ENCODE assay signal across 1 cellular context in the genomic region with DNA sequence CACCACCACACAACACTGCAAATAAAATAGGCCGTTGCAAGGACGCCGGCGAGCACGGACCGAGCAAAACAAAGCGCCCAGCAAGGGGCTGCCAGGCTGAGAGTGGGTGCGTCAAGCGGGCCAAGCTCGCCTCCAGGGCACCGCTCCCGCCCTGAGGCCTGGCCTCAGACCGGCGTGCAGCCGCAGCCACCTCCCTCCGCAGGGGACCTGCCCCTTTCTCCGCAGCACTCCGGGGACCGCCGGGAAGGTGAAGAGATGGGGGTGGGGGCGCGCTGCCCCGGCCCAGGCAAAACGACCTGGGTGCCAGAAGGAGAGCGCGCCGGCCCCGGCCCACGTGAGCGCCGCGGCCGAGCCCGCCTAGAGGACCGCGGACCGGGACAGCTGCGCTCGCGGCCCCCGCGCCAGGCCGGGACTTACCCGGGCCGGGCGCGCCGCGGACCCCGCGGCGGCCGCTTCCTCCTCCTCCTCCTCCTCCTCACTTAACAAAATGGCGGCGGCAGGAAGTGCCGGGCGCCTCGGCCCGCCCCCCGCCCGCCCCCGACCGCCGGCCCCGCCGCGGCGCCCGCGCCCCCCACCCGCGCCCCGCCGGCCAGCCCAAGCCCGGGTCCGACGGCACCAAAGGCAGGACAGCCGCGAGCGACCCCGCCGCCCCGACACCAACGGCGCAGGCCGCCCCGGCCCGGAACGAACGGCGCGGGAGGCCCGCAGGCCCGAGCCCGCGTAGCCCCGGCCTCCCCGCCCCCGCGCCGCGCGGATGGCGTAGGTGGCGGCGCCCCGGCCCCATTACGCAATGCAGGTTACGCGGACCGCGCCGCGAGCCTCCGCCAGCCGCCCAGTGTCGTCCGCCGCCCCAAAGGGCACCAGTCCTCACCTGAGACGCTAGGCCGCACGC.
TF ChIP-seq lines count a peak whose summit lies in the region.

No MANE protein-coding gene starts in this region.

TF ChIP-seq in HEK293, 187 proteins besides CTCF, POLR2A, EP300 and RAD21 (continued from another document and continues in another):
- TF ChIP-seq, protein P1, sequence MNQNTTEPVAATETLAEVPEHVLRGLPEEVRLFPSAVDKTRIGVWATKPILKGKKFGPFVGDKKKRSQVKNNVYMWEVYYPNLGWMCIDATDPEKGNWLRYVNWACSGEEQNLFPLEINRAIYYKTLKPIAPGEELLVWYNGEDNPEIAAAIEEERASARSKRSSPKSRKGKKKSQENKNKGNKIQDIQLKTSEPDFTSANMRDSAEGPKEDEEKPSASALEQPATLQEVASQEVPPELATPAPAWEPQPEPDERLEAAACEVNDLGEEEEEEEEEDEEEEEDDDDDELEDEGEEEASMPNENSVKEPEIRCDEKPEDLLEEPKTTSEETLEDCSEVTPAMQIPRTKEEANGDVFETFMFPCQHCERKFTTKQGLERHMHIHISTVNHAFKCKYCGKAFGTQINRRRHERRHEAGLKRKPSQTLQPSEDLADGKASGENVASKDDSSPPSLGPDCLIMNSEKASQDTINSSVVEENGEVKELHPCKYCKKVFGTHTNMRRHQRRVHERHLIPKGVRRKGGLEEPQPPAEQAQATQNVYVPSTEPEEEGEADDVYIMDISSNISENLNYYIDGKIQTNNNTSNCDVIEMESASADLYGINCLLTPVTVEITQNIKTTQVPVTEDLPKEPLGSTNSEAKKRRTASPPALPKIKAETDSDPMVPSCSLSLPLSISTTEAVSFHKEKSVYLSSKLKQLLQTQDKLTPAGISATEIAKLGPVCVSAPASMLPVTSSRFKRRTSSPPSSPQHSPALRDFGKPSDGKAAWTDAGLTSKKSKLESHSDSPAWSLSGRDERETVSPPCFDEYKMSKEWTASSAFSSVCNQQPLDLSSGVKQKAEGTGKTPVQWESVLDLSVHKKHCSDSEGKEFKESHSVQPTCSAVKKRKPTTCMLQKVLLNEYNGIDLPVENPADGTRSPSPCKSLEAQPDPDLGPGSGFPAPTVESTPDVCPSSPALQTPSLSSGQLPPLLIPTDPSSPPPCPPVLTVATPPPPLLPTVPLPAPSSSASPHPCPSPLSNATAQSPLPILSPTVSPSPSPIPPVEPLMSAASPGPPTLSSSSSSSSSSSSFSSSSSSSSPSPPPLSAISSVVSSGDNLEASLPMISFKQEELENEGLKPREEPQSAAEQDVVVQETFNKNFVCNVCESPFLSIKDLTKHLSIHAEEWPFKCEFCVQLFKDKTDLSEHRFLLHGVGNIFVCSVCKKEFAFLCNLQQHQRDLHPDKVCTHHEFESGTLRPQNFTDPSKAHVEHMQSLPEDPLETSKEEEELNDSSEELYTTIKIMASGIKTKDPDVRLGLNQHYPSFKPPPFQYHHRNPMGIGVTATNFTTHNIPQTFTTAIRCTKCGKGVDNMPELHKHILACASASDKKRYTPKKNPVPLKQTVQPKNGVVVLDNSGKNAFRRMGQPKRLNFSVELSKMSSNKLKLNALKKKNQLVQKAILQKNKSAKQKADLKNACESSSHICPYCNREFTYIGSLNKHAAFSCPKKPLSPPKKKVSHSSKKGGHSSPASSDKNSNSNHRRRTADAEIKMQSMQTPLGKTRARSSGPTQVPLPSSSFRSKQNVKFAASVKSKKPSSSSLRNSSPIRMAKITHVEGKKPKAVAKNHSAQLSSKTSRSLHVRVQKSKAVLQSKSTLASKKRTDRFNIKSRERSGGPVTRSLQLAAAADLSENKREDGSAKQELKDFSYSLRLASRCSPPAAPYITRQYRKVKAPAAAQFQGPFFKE (tag by site-specific recombination; IDR thresholded peaks at IDR 0.05; ENCODE audit: borderline replicate concordance), result no peak
- TF ChIP-seq KLF9 (tag by site-specific recombination; IDR thresholded peaks at IDR 0.05; ENCODE audit: low read depth), result peak; percentile 62; the same call in 1 of the 2 replicates
- no peak for TF ChIP-seq ZSCAN30 (tag by site-specific recombination; IDR thresholded peaks at IDR 0.05)
- no peak for TF ChIP-seq SETDB1 (IDR thresholded peaks at IDR 0.05; ENCODE audit: insufficient read length, low read length)
- TF ChIP-seq, protein P2, sequence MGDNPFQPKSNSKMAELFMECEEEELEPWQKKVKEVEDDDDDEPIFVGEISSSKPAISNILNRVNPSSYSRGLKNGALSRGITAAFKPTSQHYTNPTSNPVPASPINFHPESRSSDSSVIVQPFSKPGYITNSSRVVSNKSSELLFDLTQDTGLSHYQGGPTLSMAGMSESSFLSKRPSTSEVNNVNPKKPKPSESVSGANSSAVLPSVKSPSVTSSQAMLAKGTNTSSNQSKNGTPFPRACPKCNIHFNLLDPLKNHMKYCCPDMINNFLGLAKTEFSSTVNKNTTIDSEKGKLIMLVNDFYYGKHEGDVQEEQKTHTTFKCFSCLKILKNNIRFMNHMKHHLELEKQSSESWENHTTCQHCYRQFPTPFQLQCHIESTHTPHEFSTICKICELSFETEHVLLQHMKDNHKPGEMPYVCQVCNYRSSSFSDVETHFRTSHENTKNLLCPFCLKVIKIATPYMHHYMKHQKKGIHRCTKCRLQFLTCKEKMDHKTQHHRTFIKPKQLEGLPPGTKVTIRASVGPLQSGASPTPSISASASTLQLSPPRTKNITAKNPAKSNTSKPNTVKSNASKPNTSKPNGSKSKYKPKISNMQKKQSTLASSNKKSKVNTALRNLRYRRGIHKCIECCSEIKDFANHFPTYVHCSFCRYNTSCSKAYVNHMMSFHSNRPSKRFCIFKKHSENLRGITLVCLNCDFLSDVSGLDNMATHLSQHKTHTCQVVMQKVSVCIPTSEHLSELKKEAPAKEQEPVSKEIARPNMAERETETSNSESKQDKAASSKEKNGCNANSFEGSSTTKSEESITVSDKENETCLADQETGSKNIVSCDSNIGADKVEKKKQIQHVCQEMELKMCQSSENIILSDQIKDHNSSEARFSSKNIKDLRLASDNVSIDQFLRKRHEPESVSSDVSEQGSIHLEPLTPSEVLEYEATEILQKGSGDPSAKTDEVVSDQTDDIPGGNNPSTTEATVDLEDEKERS (tag by site-specific recombination; IDR thresholded peaks at IDR 0.05), result no peak
- no peak for TF ChIP-seq ZNF654 (tag by site-specific recombination; IDR thresholded peaks at IDR 0.05; ENCODE audit: low read depth)
- peak; percentile 89 for TF ChIP-seq ZBTB8A (tag by site-specific recombination; IDR thresholded peaks at IDR 0.05)
- no peak for TF ChIP-seq ZNF621 (tag by site-specific recombination; IDR thresholded peaks at IDR 0.05)
- TF ChIP-seq ZNF549 (tag by site-specific recombination; IDR thresholded peaks at IDR 0.05), result no peak
- TF ChIP-seq, protein P3, sequence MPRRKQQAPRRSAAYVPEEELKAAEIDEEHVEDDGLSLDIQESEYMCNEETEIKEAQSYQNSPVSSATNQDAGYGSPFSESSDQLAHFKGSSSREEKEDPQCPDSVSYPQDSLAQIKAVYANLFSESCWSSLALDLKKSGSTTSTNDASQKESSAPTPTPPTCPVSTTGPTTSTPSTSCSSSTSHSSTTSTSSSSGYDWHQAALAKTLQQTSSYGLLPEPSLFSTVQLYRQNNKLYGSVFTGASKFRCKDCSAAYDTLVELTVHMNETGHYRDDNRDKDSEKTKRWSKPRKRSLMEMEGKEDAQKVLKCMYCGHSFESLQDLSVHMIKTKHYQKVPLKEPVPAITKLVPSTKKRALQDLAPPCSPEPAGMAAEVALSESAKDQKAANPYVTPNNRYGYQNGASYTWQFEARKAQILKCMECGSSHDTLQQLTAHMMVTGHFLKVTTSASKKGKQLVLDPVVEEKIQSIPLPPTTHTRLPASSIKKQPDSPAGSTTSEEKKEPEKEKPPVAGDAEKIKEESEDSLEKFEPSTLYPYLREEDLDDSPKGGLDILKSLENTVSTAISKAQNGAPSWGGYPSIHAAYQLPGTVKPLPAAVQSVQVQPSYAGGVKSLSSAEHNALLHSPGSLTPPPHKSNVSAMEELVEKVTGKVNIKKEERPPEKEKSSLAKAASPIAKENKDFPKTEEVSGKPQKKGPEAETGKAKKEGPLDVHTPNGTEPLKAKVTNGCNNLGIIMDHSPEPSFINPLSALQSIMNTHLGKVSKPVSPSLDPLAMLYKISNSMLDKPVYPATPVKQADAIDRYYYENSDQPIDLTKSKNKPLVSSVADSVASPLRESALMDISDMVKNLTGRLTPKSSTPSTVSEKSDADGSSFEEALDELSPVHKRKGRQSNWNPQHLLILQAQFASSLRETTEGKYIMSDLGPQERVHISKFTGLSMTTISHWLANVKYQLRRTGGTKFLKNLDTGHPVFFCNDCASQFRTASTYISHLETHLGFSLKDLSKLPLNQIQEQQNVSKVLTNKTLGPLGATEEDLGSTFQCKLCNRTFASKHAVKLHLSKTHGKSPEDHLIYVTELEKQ (tag by site-specific recombination; IDR thresholded peaks at IDR 0.05; ENCODE audit: borderline replicate concordance), result no peak
- no peak for TF ChIP-seq ZNF223 (tag by site-specific recombination; IDR thresholded peaks at IDR 0.05)
- peak; percentile 78 for TF ChIP-seq KLF16 (tag by site-specific recombination; IDR thresholded peaks at IDR 0.05)
- TF ChIP-seq, protein P4, sequence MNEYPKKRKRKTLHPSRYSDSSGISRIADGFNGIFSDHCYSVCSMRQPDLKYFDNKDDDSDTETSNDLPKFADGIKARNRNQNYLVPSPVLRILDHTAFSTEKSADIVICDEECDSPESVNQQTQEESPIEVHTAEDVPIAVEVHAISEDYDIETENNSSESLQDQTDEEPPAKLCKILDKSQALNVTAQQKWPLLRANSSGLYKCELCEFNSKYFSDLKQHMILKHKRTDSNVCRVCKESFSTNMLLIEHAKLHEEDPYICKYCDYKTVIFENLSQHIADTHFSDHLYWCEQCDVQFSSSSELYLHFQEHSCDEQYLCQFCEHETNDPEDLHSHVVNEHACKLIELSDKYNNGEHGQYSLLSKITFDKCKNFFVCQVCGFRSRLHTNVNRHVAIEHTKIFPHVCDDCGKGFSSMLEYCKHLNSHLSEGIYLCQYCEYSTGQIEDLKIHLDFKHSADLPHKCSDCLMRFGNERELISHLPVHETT (tag by site-specific recombination; IDR thresholded peaks at IDR 0.05), result no peak
- TF ChIP-seq ZNF629 (tag by site-specific recombination; IDR thresholded peaks at IDR 0.05), result no peak
- TF ChIP-seq, protein P5, sequence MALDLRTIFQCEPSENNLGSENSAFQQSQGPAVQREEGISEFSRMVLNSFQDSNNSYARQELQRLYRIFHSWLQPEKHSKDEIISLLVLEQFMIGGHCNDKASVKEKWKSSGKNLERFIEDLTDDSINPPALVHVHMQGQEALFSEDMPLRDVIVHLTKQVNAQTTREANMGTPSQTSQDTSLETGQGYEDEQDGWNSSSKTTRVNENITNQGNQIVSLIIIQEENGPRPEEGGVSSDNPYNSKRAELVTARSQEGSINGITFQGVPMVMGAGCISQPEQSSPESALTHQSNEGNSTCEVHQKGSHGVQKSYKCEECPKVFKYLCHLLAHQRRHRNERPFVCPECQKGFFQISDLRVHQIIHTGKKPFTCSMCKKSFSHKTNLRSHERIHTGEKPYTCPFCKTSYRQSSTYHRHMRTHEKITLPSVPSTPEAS (tag by site-specific recombination; IDR thresholded peaks at IDR 0.05), result no peak
- no peak for TF ChIP-seq ZNF140 (tag by site-specific recombination; IDR thresholded peaks at IDR 0.05)
- TF ChIP-seq, protein P6, sequence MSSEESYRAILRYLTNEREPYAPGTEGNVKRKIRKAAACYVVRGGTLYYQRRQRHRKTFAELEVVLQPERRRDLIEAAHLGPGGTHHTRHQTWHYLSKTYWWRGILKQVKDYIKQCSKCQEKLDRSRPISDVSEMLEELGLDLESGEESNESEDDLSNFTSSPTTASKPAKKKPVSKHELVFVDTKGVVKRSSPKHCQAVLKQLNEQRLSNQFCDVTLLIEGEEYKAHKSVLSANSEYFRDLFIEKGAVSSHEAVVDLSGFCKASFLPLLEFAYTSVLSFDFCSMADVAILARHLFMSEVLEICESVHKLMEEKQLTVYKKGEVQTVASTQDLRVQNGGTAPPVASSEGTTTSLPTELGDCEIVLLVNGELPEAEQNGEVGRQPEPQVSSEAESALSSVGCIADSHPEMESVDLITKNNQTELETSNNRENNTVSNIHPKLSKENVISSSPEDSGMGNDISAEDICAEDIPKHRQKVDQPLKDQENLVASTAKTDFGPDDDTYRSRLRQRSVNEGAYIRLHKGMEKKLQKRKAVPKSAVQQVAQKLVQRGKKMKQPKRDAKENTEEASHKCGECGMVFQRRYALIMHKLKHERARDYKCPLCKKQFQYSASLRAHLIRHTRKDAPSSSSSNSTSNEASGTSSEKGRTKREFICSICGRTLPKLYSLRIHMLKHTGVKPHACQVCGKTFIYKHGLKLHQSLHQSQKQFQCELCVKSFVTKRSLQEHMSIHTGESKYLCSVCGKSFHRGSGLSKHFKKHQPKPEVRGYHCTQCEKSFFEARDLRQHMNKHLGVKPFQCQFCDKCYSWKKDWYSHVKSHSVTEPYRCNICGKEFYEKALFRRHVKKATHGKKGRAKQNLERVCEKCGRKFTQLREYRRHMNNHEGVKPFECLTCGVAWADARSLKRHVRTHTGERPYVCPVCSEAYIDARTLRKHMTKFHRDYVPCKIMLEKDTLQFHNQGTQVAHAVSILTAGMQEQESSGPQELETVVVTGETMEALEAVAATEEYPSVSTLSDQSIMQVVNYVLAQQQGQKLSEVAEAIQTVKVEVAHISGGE (tag by site-specific recombination; conservative IDR thresholded peaks at IDR 0.05; ENCODE audit: low read depth), result peak; percentile 56; the same call in 1 of the 2 replicates
- TF ChIP-seq ZNF416 (tag by site-specific recombination; IDR thresholded peaks at IDR 0.05), result no peak
- no peak for TF ChIP-seq SALL2 (tag by site-specific recombination; IDR thresholded peaks at IDR 0.05; ENCODE audit: borderline replicate concordance)
- TF ChIP-seq ZNF184 (tag by site-specific recombination; IDR thresholded peaks at IDR 0.05), result no peak
- TF ChIP-seq OSR2 (tag by site-specific recombination; IDR thresholded peaks at IDR 0.05), result no peak
- TF ChIP-seq, protein P7, sequence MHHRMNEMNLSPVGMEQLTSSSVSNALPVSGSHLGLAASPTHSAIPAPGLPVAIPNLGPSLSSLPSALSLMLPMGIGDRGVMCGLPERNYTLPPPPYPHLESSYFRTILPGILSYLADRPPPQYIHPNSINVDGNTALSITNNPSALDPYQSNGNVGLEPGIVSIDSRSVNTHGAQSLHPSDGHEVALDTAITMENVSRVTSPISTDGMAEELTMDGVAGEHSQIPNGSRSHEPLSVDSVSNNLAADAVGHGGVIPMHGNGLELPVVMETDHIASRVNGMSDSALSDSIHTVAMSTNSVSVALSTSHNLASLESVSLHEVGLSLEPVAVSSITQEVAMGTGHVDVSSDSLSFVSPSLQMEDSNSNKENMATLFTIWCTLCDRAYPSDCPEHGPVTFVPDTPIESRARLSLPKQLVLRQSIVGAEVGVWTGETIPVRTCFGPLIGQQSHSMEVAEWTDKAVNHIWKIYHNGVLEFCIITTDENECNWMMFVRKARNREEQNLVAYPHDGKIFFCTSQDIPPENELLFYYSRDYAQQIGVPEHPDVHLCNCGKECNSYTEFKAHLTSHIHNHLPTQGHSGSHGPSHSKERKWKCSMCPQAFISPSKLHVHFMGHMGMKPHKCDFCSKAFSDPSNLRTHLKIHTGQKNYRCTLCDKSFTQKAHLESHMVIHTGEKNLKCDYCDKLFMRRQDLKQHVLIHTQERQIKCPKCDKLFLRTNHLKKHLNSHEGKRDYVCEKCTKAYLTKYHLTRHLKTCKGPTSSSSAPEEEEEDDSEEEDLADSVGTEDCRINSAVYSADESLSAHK (tag by site-specific recombination; IDR thresholded peaks at IDR 0.05), result no peak
- TF ChIP-seq ZNF302 (tag by site-specific recombination; IDR thresholded peaks at IDR 0.05; ENCODE audit: low read depth), result no peak
- no peak for TF ChIP-seq ZNF114 (tag by site-specific recombination; IDR thresholded peaks at IDR 0.05)
- TF ChIP-seq ZNF473 (tag by site-specific recombination; IDR thresholded peaks at IDR 0.05), result no peak
- TF ChIP-seq ZNF146 (tag by site-specific recombination; IDR thresholded peaks at IDR 0.05), result no peak
- TF ChIP-seq ZNF366 (tag by site-specific recombination; conservative IDR thresholded peaks at IDR 0.05), result no peak
- no peak for TF ChIP-seq ZNF561 (tag by site-specific recombination; IDR thresholded peaks at IDR 0.05; ENCODE audit: borderline replicate concordance)
- TF ChIP-seq ZNF610 (tag by site-specific recombination; IDR thresholded peaks at IDR 0.05; ENCODE audit: borderline replicate concordance), result no peak
- TF ChIP-seq ZFP37 (tag by site-specific recombination; IDR thresholded peaks at IDR 0.05), result no peak
- no peak for TF ChIP-seq ZNF585B (tag by site-specific recombination; IDR thresholded peaks at IDR 0.05)
